15 cellular contexts compared by ENCODE assay signal in the genomic region with DNA sequence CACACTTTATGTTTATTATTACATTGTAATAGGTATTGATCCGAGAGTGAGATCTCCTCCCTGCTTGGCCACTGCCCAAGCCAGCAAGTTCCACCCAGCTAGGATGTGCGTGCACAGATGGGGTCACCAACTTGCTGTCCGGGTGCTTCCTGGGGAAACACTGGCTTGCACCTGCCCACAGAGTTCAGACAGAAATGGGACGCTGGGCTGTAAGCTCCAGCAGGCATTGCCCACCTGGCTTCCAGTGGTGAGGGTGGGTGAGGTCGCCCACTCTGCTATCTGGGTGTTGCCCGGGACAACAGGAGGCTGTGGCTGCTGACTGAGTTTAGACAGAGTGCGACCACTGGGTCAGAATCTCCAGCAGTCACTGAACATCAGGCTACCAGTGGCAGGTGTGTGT.
DNase-seq lines count a peak whose midpoint lies in the region; ATAC-seq and TF ChIP-seq lines count a peak whose summit lies in the region.
"Had no signal": no experiment of that assay in that cellular context is flagged by ENCODE, and none has a peak within 500 bp of the region (broad histone marks: within the 10 kb centered on the region; RNA-seq: fewer than 3 reads in every experiment).

No MANE protein-coding gene starts in this region.

- no peaks in the 10 kb centered on the region for H3F3A ChIP-seq in MM.1S (ENCODE audit: insufficient read depth, low read length)

- no peak overlapping the region for H3K18ac ChIP-seq in mesenchymal stem cell (ENCODE audit: low read depth in 1 of 2, low read length in 2 of 2)

- H3K4me1 ChIP-seq in MM.1S (ENCODE audit: low read length) (peaks cover 14% of the 10 kb centered on the region), RWPE2 (ENCODE audit: insufficient read depth, poor library complexity, severe bottlenecking) (no peaks in the 10 kb centered on the region), mesenchymal stem cell (ENCODE audit: control insufficient read depth, insufficient read depth, low read depth, low read length) (no peaks in the 10 kb centered on the region)

- peaks cover 2% of the 10 kb centered on the region for H3K9me3 Mint-ChIP-seq in stimulated activated effector memory CD8-positive, alpha-beta T cell treated with anti-CD3 and anti-CD28 coated beads, Interleukin-12 subunit alpha, Interleukin-12 subunit beta, amount 100 ng/mL, for 72 hours

- H3K4me2 ChIP-seq in MM.1S (ENCODE audit: low read depth, low read length) (no peak overlapping the region), mesenchymal stem cell (ENCODE audit: low read length, poor library complexity, severe bottlenecking) (no peak overlapping the region)

- DNase-seq in MM.1S (peak; percentile 2), RWPE2 (ENCODE audit: low spot score) (peak; percentile 38), mesenchymal stem cell (no peak), NCI-H1092 (lab: John Stamatoyannopoulos, UW) (no peak), foreskin fibroblast (no peak)
- DNase-seq in stimulated activated effector memory CD8-positive, alpha-beta T cell treated with anti-CD3 and anti-CD28 coated beads, Interleukin-12 subunit alpha, Interleukin-12 subunit beta, amount 100 ng/mL, for 72 hours (ENCODE audit: low spot score in 2 of 2), result no peak
- DNase-seq in activated CD8-positive, alpha-beta memory T cell treated with anti-CD3 and anti-CD28 coated beads for 24 hours, result no peak
- DNase-seq: C1 segment of cervical spinal cord; Calu3; CD4-positive, alpha-beta T cell; DMS 273 treated with DMSO at 0.1 percent for 48 hours; GM23248; H7 had no signal

- H2BK15ac ChIP-seq in mesenchymal stem cell (ENCODE audit: low read depth, poor library complexity, severe bottlenecking), result peak overlapping the region; percentile 15

- 95% methylated on average over 7 of the region's 7 CpGs for WGBS in mesenchymal stem cell

- ATAC-seq in RWPE2 (ENCODE audit: low read depth), result no peak
- ATAC-seq in stimulated activated effector memory CD8-positive, alpha-beta T cell treated with anti-CD3 and anti-CD28 coated beads, Interleukin-12 subunit alpha, Interleukin-12 subunit beta, amount 100 ng/mL, for 72 hours, result peak; percentile 11
- ATAC-seq: GM12878 had no signal

- no peak overlapping the region for H2AK5ac ChIP-seq in mesenchymal stem cell (ENCODE audit: low read length, severe bottlenecking)

- H3K9ac ChIP-seq in MM.1S (ENCODE audit: low read length) (no peak overlapping the region), mesenchymal stem cell (ENCODE audit: low read length) (no peak overlapping the region)
- H3K9ac ChIP-seq: GM23248 had no signal

- H3K36me3 ChIP-seq in MM.1S (replicated peaks; ENCODE audit: insufficient read depth, low read length) (no peaks in the 10 kb centered on the region), RWPE2 (ENCODE audit: low read depth) (no peaks in the 10 kb centered on the region), mesenchymal stem cell (ENCODE audit: control insufficient read depth in 1 of 2, insufficient read depth in 2 of 2, low read depth in 1 of 2, low read length in 2 of 2) (no peaks in the 10 kb centered on the region)

- no peak overlapping the region for H2BK120ac ChIP-seq in mesenchymal stem cell (ENCODE audit: low read depth, low read length)

- no peak overlapping the region for H2BK5ac ChIP-seq in mesenchymal stem cell (ENCODE audit: low read depth, low read length, poor library complexity, severe bottlenecking)

- H3K4me3 ChIP-seq in MM.1S (ENCODE audit: low read length) (no peak overlapping the region), RWPE2 (ENCODE audit: severe bottlenecking) (no peak overlapping the region), mesenchymal stem cell (ENCODE audit: insufficient read depth in 1 of 2, low read depth in 1 of 2, low read length in 2 of 2) (no peak overlapping the region), foreskin fibroblast (ENCODE audit: low read depth in 1 of 2, low read length in 2 of 2) (no peak overlapping the region)
- H3K4me3 ChIP-seq: GM12878, GM23248 had no signal

- H2BK12ac ChIP-seq in mesenchymal stem cell (ENCODE audit: low read length in 2 of 2), result no peak overlapping the region

- H3K4me1 Mint-ChIP-seq in stimulated activated effector memory CD8-positive, alpha-beta T cell treated with anti-CD3 and anti-CD28 coated beads, Interleukin-12 subunit alpha, Interleukin-12 subunit beta, amount 100 ng/mL, for 72 hours, result no peaks in the 10 kb centered on the region

- no peaks in the 10 kb centered on the region for H3K9me2 ChIP-seq in MM.1S (replicated peaks; ENCODE audit: insufficient read depth, low read length)

- no peak overlapping the region for H3K4me3 Mint-ChIP-seq in stimulated activated effector memory CD8-positive, alpha-beta T cell treated with anti-CD3 and anti-CD28 coated beads, Interleukin-12 subunit alpha, Interleukin-12 subunit beta, amount 100 ng/mL, for 72 hours
- H3K4me3 Mint-ChIP-seq: B cell; CD4-positive, alpha-beta T cell had no signal

- H3K36me3 Mint-ChIP-seq in stimulated activated effector memory CD8-positive, alpha-beta T cell treated with anti-CD3 and anti-CD28 coated beads, Interleukin-12 subunit alpha, Interleukin-12 subunit beta, amount 100 ng/mL, for 72 hours, result no peaks in the 10 kb centered on the region

- no peak overlapping the region for H4K8ac ChIP-seq in mesenchymal stem cell (ENCODE audit: low read length)

- H3K27me3 ChIP-seq in MM.1S (replicated peaks; ENCODE audit: insufficient read depth, low read length) (no peaks in the 10 kb centered on the region), RWPE2 (ENCODE audit: insufficient read depth, poor library complexity, severe bottlenecking) (no peaks in the 10 kb centered on the region), mesenchymal stem cell (ENCODE audit: control insufficient read depth in 1 of 2, insufficient read depth in 1 of 2, low read length in 2 of 2) (no peaks in the 10 kb centered on the region)

- H3K27ac ChIP-seq in MM.1S (ENCODE audit: low read length) (no peak overlapping the region), RWPE2 (ENCODE audit: poor library complexity, severe bottlenecking) (no peak overlapping the region), mesenchymal stem cell (ENCODE audit: low read length, poor library complexity, severe bottlenecking) (no peak overlapping the region)
- H3K27ac ChIP-seq: GM23248 had no signal

- no peak for TF ChIP-seq CTCF in MM.1S (IDR thresholded peaks at IDR 0.05; ENCODE audit: low read length)
- TF ChIP-seq CTCF in RWPE2 (IDR thresholded peaks at IDR 0.05; ENCODE audit: poor library complexity, severe bottlenecking), result no peak
- no peak for TF ChIP-seq CTCF in foreskin fibroblast (IDR thresholded peaks at IDR 0.05; ENCODE audit: low read depth, low read length)

- no peak overlapping the region for H2AFZ ChIP-seq in MM.1S (ENCODE audit: low read length)
- H2AFZ ChIP-seq in mesenchymal stem cell (ENCODE audit: low read depth, low read length), result no peak overlapping the region
- H2AFZ ChIP-seq: GM23248 had no signal

- no peaks in the 10 kb centered on the region for H3K79me2 ChIP-seq in MM.1S (ENCODE audit: low read length)

- no peaks in the 10 kb centered on the region for H3K79me1 ChIP-seq in mesenchymal stem cell (replicated peaks; ENCODE audit: low read length, poor library complexity, severe bottlenecking)

- H4K91ac ChIP-seq in mesenchymal stem cell (ENCODE audit: low read length), result no peak overlapping the region

- H3K14ac ChIP-seq in mesenchymal stem cell (ENCODE audit: low read length in 2 of 2), result no peak overlapping the region

- H3K9me3 ChIP-seq in MM.1S (replicated peaks; ENCODE audit: insufficient read depth, low read length) (no peaks in the 10 kb centered on the region), RWPE2 (ENCODE audit: severe bottlenecking) (no peaks in the 10 kb centered on the region), mesenchymal stem cell (ENCODE audit: control insufficient read depth, low read length) (no peaks in the 10 kb centered on the region)

- no peak overlapping the region for H3K23ac ChIP-seq in mesenchymal stem cell (ENCODE audit: low read length in 2 of 2)

- no peak overlapping the region for H3K27ac Mint-ChIP-seq in stimulated activated effector memory CD8-positive, alpha-beta T cell treated with anti-CD3 and anti-CD28 coated beads, Interleukin-12 subunit alpha, Interleukin-12 subunit beta, amount 100 ng/mL, for 72 hours
- H3K27ac Mint-ChIP-seq: B cell; CD4-positive, alpha-beta T cell had no signal

- no peaks in the 10 kb centered on the region for H4K20me1 ChIP-seq in MM.1S (ENCODE audit: insufficient read depth, low read length)

- no peak overlapping the region for H3K4ac ChIP-seq in mesenchymal stem cell (ENCODE audit: low read depth in 1 of 2, low read length in 2 of 2)

Comparison
In these comparisons a context has a peak if more than half of its experiments do, and no peak if none do; other contexts are left out.
1. DNase-seq: peak in MM.1S (single experiment) and RWPE2 (single experiment); none in mesenchymal stem cell (single experiment), stimulated activated effector memory CD8-positive, alpha-beta T cell treated with anti-CD3 and anti-CD28 coated beads, Interleukin-12 subunit alpha, Interleukin-12 subunit beta, amount 100 ng/mL, for 72 hours (0 of 2), NCI-H1092 (single experiment), foreskin fibroblast (0 of 2) and activated CD8-positive, alpha-beta memory T cell treated with anti-CD3 and anti-CD28 coated beads for 24 hours (single experiment).